Comparison of ENCODE assay signal across 8 cellular contexts in the genomic region with DNA sequence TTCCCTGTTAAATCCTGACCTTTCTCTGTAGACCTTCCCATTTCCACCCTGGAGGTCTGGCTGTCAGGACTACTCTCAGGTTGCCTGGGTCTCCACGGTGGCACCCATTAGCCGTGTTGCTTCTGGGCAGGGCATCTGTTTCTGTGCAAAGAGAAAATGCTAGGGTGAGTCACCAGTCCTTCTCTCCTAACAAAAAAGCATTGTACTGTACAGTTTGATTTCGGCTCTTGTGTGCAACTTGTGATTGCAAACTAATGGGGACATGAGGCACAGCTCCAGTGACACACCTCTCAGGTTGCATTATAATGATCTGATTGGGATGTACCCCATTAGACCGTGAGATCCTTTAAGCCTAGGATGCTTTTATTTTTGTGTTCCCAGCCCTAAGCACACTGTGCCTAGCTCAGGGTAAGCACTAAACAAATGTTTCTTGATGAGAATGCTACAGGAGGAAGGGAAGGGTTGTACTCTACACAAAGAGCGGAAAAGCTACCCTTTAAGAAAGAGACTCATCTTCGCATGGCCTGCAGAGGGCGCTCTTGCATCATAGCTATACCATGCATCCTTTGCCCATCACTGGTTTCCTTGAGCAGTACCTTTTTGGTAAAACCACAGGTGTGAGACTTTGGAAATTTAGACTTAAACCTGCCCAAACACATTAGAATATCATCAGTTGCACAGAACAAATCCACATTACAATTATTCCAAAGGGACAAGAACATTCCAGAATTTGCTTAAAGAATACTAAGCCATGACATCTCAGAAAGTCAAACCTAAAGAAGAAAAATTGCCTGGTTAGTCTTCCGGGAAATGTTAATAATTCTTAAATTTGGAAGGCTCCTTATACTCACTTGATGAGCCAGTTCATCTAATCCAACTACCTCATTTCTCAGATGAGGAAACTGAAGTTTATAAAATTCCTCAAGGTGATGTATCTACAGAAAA. TPM values are rescaled to one million over a fixed set of nuclear protein-coding genes. Genes with fewer than 3 reads are reported as not detected.
DNase-seq lines count a peak whose midpoint lies in the region; ATAC-seq and TF ChIP-seq lines count a peak whose summit lies in the region.

No MANE protein-coding gene starts in this region.

- H3K79me1 ChIP-seq in H9 (ENCODE audit: insufficient read depth, low read depth, low read length, poor library complexity, severe bottlenecking): no peaks in the 10 kb centered on the region

- no peak overlapping the region for H3K27ac ChIP-seq in H9 (ENCODE audit: insufficient read length, low read depth, low read length)

- peaks cover 2% of the 10 kb centered on the region; the same call in 1 of the 2 replicates for H3K27me3 Mint-ChIP-seq in H9 (ENCODE audit: low read depth)

- H3K23ac ChIP-seq in H9 (ENCODE audit: insufficient read length, low read depth, low read length): no peak overlapping the region

- H3K14ac ChIP-seq in H9 (ENCODE audit: insufficient read depth, low read length): no peak overlapping the region

- no peak overlapping the region for H2BK120ac ChIP-seq in H9 (ENCODE audit: low read depth, low read length, poor library complexity, severe bottlenecking)

- H2BK20ac ChIP-seq in H9 (ENCODE audit: low read depth, low read length, poor library complexity, severe bottlenecking): no peak overlapping the region

- H4K8ac ChIP-seq in H9 (replicated peaks; ENCODE audit: insufficient read length, low read depth, low read length): no peak overlapping the region

- ATAC-seq in activated CD4-positive, CD25-positive, alpha-beta regulatory T cell treated with anti-CD3 and anti-CD28 coated beads, Interleukin-2, amount 50 U/mL, for 24 hours: peak; percentile 68
- ATAC-seq in GM19035 (IDR thresholded peaks at IDR 0.05; ENCODE audit: unreplicated experiment): no peak

- H4K20me1 ChIP-seq in H9 (ENCODE audit: control insufficient read depth, insufficient read depth, insufficient read length): no peaks in the 10 kb centered on the region

- no peak overlapping the region for H3T11ph ChIP-seq in H9 (ENCODE audit: low read length)

- no peaks in the 10 kb centered on the region for H3K36me3 Mint-ChIP-seq in H9 (ENCODE audit: insufficient read depth in 1 of 3, low read depth in 3 of 3)

- DNase-seq in DMS53 treated with DMSO at 0.1 percent for 48 hours (lab: John Stamatoyannopoulos, UW; ENCODE audit: unreplicated experiment) (peak; percentile 54), H9 (peak; percentile 70), NCI-H2171 (lab: John Stamatoyannopoulos, UW) (peak; percentile 59), kidney tubule cell (ENCODE audit: low spot score) (peak; percentile 73)
- peak; percentile 66 for DNase-seq in central memory CD4-positive, alpha-beta T cell
- peak; percentile 79 for DNase-seq in stimulated activated CD4-positive, alpha-beta T cell treated with anti-CD3 and anti-CD28 coated beads, Interleukin-4, amount 100 ng/mL, for 1 hour

- H2BK5ac ChIP-seq in H9 (ENCODE audit: insufficient read length, low read length): no peak overlapping the region

- no peak overlapping the region for H2AFZ ChIP-seq in H9 (ENCODE audit: low read length)

- no peak overlapping the region for H3K4me2 ChIP-seq in H9 (ENCODE audit: insufficient read depth, insufficient read length, low read length)

- H2BK12ac ChIP-seq in H9 (ENCODE audit: insufficient read length, low read depth, low read length): no peak overlapping the region

- H3K23me2 ChIP-seq in H9 (ENCODE audit: insufficient read length, low read depth, low read length, poor library complexity, severe bottlenecking): no peaks in the 10 kb centered on the region

- H3K4me1 Mint-ChIP-seq in H9: peaks cover 2 to 6% of the 10 kb centered on the region in 2 experiments; a peak in 3 of 4 replicates

- no peaks in the 10 kb centered on the region for H3K9me3 ChIP-seq in H9 (ENCODE audit: control insufficient read depth, low read depth, low read length)

- H3K4me3 Mint-ChIP-seq in H9: no peak overlapping the region

- no peaks in the 10 kb centered on the region for H3K9me3 Mint-ChIP-seq in H9

- no peaks in the 10 kb centered on the region for H3K79me2 ChIP-seq in H9 (ENCODE audit: insufficient read depth, low read length)

- H3K27ac Mint-ChIP-seq in H9: peak overlapping the region in 1 of 3 experiments; percentile 36; a peak in 1 of 7 replicates

- no peak overlapping the region for H3K4ac ChIP-seq in H9 (ENCODE audit: low read depth, low read length)

- H2BK15ac ChIP-seq in H9 (ENCODE audit: low read depth, low read length): no peak overlapping the region

- no peak overlapping the region for H4K91ac ChIP-seq in H9 (ENCODE audit: insufficient read length, low read depth, low read length)

- H3K4me1 ChIP-seq in H9 (ENCODE audit: insufficient read depth, low read length): no peaks in the 10 kb centered on the region

- no peak overlapping the region for H3K18ac ChIP-seq in H9 (ENCODE audit: insufficient read length, low read depth, low read length)

- WGBS in H9 (ENCODE audit: extremely low coverage, insufficient read length, low lambda C conversion rate): no CpG with 5 or more reads among the region's 8 CpGs

- H3K9ac ChIP-seq in H9 (ENCODE audit: extremely low read depth, insufficient read length, low read length): no peak overlapping the region

- no peak overlapping the region for H2AK5ac ChIP-seq in H9 (ENCODE audit: insufficient read length, low read length)

- no peak overlapping the region for H3K56ac ChIP-seq in H9 (ENCODE audit: insufficient read length, low read depth, low read length)

- peak; percentile 94 for TF ChIP-seq CTCF in H9 (conservative IDR thresholded peaks at IDR 0.05)

- no peak overlapping the region for H4K5ac ChIP-seq in H9 (ENCODE audit: insufficient read length, low read depth, low read length)

- no peaks in the 10 kb centered on the region for H3K27me3 ChIP-seq in H9 (ENCODE audit: insufficient read depth, low read length)

RNA-seq across cellular contexts. Expression of gene TRIM13, which starts 20.3 kb away (rescaled TPM):
- total RNA-seq in H9 (2021): 44.1 and 45.4 TPM in 2 replicates

RNA-seq across cellular contexts. Expression of gene KCNRG, which starts 38.7 kb away (rescaled TPM):
- total RNA-seq in H9 (2021): 0.64 and 0.74 TPM in 2 replicates

RNA-seq across cellular contexts. Expression of gene SPRYD7, which starts 40.4 kb away (rescaled TPM):
- total RNA-seq in H9 (2021): 1.8 and 2.4 TPM in 2 replicates
